16 cellular contexts compared by ENCODE assay signal in genomic region chr17:41772586-41773189, GRCh38. TPM values are rescaled to one million over a fixed set of nuclear protein-coding genes. Genes with fewer than 3 reads are reported as not detected.
DNase-seq lines count a peak whose midpoint lies in the region; ATAC-seq and TF ChIP-seq lines count a peak whose summit lies in the region.
"Had no signal": no experiment of that assay in that cellular context is flagged by ENCODE, and none has a peak within 500 bp of the region (broad histone marks: within the 10 kb centered on the region; RNA-seq: fewer than 3 reads in every experiment).

No MANE protein-coding gene starts in this region.

- peak overlapping the region; percentile 86 for H4K91ac ChIP-seq in IMR-90 (ENCODE audit: insufficient read depth, low read depth, low read length)

- TF ChIP-seq RAD21 in IMR-90 (IDR thresholded peaks at IDR 0.05; ENCODE audit: low read length): no peak

- peak overlapping the region; percentile 81 to 83 for H4K8ac ChIP-seq in IMR-90 (ENCODE audit: low read depth in 2 of 2, low read length in 2 of 2)

- no peak overlapping the region for H3K9ac ChIP-seq in IMR-90 (ENCODE audit: low read depth, low read length)

- peaks cover 48% of the 10 kb centered on the region for H3K36me3 ChIP-seq in IMR-90 (ENCODE audit: control insufficient read depth, insufficient read depth, low read length)
- peaks cover 45% of the 10 kb centered on the region for H3K36me3 ChIP-seq in lower lobe of right lung
- peaks cover 64% of the 10 kb centered on the region for H3K36me3 ChIP-seq in suprapubic skin
- H3K36me3 ChIP-seq: ovary had no signal

- peak overlapping the region; percentile 17 for H3K18ac ChIP-seq in IMR-90 (ENCODE audit: low read depth, low read length)

- H3K23ac ChIP-seq in IMR-90 (ENCODE audit: low read depth, low read length): peak overlapping the region; percentile 7; the same call in 1 of the 2 replicates

- H2BK20ac ChIP-seq in IMR-90 (ENCODE audit: low read depth, low read length): peak overlapping the region; percentile 82

- H4K20me1 ChIP-seq in IMR-90 (ENCODE audit: insufficient read depth, low read length): peaks cover 26% of the 10 kb centered on the region

- peak overlapping the region; percentile 70 for H3K14ac ChIP-seq in IMR-90 (replicated peaks; ENCODE audit: low read depth, low read length)

- peak overlapping the region; percentile 91 for H3K4ac ChIP-seq in IMR-90 (ENCODE audit: low read depth, low read length)

- dilution Hi-C loops in IMR-90 (cut with HindIII; ENCODE audit: low sequenced_read_pairs, unreplicated experiment): no loop called here

- no TSS peak for BruUV-seq in IMR-90 (replicated peaks; lab: Mats Ljungman, UMichigan)

- ATAC-seq in IMR-90 (ENCODE audit: low read depth) (no peak), lower lobe of right lung (no peak), GM21367 (IDR thresholded peaks at IDR 0.05; ENCODE audit: unreplicated experiment) (no peak)
- ATAC-seq: stimulated activated naive CD8-positive, alpha-beta T cell treated with anti-CD3 and anti-CD28 coated beads, Interleukin-15, amount 100 ng/mL, for 72 hours had no signal

- H3K9me3 ChIP-seq in IMR-90 (ENCODE audit: control insufficient read depth, insufficient read depth, low read length): no peaks in the 10 kb centered on the region
- H3K9me3 ChIP-seq in lower lobe of right lung: no peaks in the 10 kb centered on the region
- H3K9me3 ChIP-seq in suprapubic skin: no peaks in the 10 kb centered on the region
- H3K9me3 ChIP-seq: ovary had no signal

- H3K4me3 ChIP-seq in IMR-90 (ENCODE audit: insufficient read depth, low read depth, low read length) (no peak overlapping the region), coronary artery (no peak overlapping the region), lower lobe of right lung (no peak overlapping the region), suprapubic skin (peak overlapping the region; percentile 17)
- H3K4me3 ChIP-seq: ovary had no signal

- H3K4me1 ChIP-seq in IMR-90 (ENCODE audit: control insufficient read depth, insufficient read depth, low read length) (peaks cover 20% of the 10 kb centered on the region), lower lobe of right lung (peaks cover 62% of the 10 kb centered on the region), suprapubic skin (peaks cover 76% of the 10 kb centered on the region)

- peak overlapping the region; percentile 72 for H2AFZ ChIP-seq in IMR-90 (replicated peaks; ENCODE audit: low read length, poor library complexity)

- in situ Hi-C loops in IMR-90 (cut with MboI; ENCODE audit: low sequenced_read_pairs): no loop called here

- TF ChIP-seq EP300 in suprapubic skin (IDR thresholded peaks at IDR 0.05): no peak

- peak overlapping the region; percentile 94 for H2AK5ac ChIP-seq in IMR-90 (ENCODE audit: low read depth, low read length)

- peak overlapping the region; percentile 17 for H3K27ac ChIP-seq in IMR-90 (ENCODE audit: insufficient read depth, low read length)
- H3K27ac ChIP-seq in coronary artery: peak overlapping the region; percentile 26 to 39
- H3K27ac ChIP-seq in lower lobe of right lung: peak overlapping the region; percentile 46
- peak overlapping the region; percentile 83 for H3K27ac ChIP-seq in suprapubic skin
- H3K27ac ChIP-seq: ovary, WERI-Rb-1 had no signal

- CTCF ChIA-PET in IMR-90 (lab: Yijun Ruan, JAX): interaction anchor here (1.2 kb wide), 1 partner anchor 21 kb away, joined by 5 read pairs; no protein-coding TSS in a partner anchor

- no peak for DNase-seq in IMR-90
- DNase-seq in coronary artery (ENCODE audit: low spot score): no peak
- DNase-seq in lower lobe of right lung: no peak
- DNase-seq in suprapubic skin (ENCODE audit: low spot score in 2 of 2): no peak
- DNase-seq in SK-N-DZ (ENCODE audit: low spot score): no peak
- no peak for DNase-seq in NCI-H146 (lab: John Stamatoyannopoulos, UW)
- no peak for DNase-seq in NCI-H1417 (lab: John Stamatoyannopoulos, UW)
- DNase-seq: COR-L47; immature natural killer cell; NCI-H524 treated with DMSO at 0.1 percent for 48 hours; stimulated activated CD4-positive, alpha-beta T cell treated with anti-CD3 and anti-CD28 coated beads, Interleukin-2, amount 100 ng/mL, for 48 hours; stimulated activated naive CD8-positive, alpha-beta T cell treated with anti-CD3 and anti-CD28 coated beads, Interleukin-15, amount 100 ng/mL, for 72 hours; WERI-Rb-1 had no signal

- peak overlapping the region; percentile 4; the same call in 1 of the 2 replicates for H3K4me2 ChIP-seq in IMR-90 (ENCODE audit: low read depth, low read length)

- TF ChIP-seq CTCF in IMR-90 (conservative IDR thresholded peaks at IDR 0.05; ENCODE audit: low read depth, low read length): no peak
- TF ChIP-seq CTCF in coronary artery (IDR thresholded peaks at IDR 0.05): no peak
- no peak for TF ChIP-seq CTCF in lower lobe of right lung (IDR thresholded peaks at IDR 0.05)
- TF ChIP-seq CTCF in suprapubic skin (IDR thresholded peaks at IDR 0.05): no peak

- 95% methylated on average over 6 of the region's 19 CpGs; no CpG with 5 or more reads in 1 of the 2 experiments for WGBS in IMR-90 (ENCODE audit: extremely low coverage in 2 of 2, insufficient read length in 1 of 2), 2 experiments
- WGBS in suprapubic skin: 61% methylated on average over 12 of the region's 19 CpGs

- peaks cover 21% of the 10 kb centered on the region for H3K9me1 ChIP-seq in IMR-90 (ENCODE audit: insufficient read depth, low read length)

- TF ChIP-seq POLR2A in IMR-90 (IDR thresholded peaks at IDR 0.05; ENCODE audit: low read depth, low read length): no peak
- TF ChIP-seq POLR2A in suprapubic skin (IDR thresholded peaks at IDR 0.05): no peak

- H2BK120ac ChIP-seq in IMR-90 (ENCODE audit: low read depth, low read length): peak overlapping the region; percentile 75

- intact Hi-C loops in IMR-90 (cut with micrococcal nuclease): no loop called here
- intact Hi-C loops in lower lobe of right lung (cut with DNase I): no loop called here

- H2BK5ac ChIP-seq in IMR-90 (ENCODE audit: low read depth, low read length, poor library complexity, severe bottlenecking): peak overlapping the region; percentile 49

- POLR2A ChIA-PET in IMR-90 (lab: Charles Lee; ENCODE audit: unreplicated experiment): interaction anchor here (1.3 kb wide), 1 partner anchor 14 kb away, joined by 3 read pairs; the partner anchor contains the start of gene JUP

- no peak overlapping the region for H3K56ac ChIP-seq in IMR-90 (ENCODE audit: extremely low read depth, insufficient read depth, low read length)

- peak overlapping the region; percentile 60 for H2AK9ac ChIP-seq in IMR-90 (replicated peaks; ENCODE audit: low read depth, low read length, poor library complexity)

- H4K5ac ChIP-seq in IMR-90 (ENCODE audit: low read depth, low read length): peak overlapping the region; percentile 26

- H3K27me3 ChIP-seq in IMR-90 (ENCODE audit: control insufficient read depth, insufficient read depth, low read length): no peaks in the 10 kb centered on the region
- no peaks in the 10 kb centered on the region for H3K27me3 ChIP-seq in lower lobe of right lung (ENCODE audit: low read depth)
- no peaks in the 10 kb centered on the region for H3K27me3 ChIP-seq in suprapubic skin
- H3K27me3 ChIP-seq: ovary had no signal

- H3K79me1 ChIP-seq in IMR-90 (ENCODE audit: low read depth in 1 of 2, low read length in 2 of 2): peaks cover 14 to 49% of the 10 kb centered on the region in 2 experiments; a peak in 3 of 4 replicates

- peak overlapping the region; percentile 86; the same call in 2 of the 3 replicates for H2BK15ac ChIP-seq in IMR-90 (ENCODE audit: low read depth, low read length)

TF ChIP-seq in IMR-90, 13 proteins besides CTCF, POLR2A, EP300 and RAD21 (continues in another document):
- TF ChIP-seq MAFK (IDR thresholded peaks at IDR 0.05; ENCODE audit: low read depth, low read length): no peak
- TF ChIP-seq CEBPB (IDR thresholded peaks at IDR 0.05; ENCODE audit: low read depth, low read length): no peak

RNA-seq across cellular contexts. Expression of gene JUP, which starts 13.8 kb away (rescaled TPM):
- total RNA-seq in IMR-90 (2012; rRNA removed) (12.9 and 14.7 TPM in 2 replicates), lower lobe of right lung (92.5 TPM), suprapubic skin (1,000 to 10,000 TPM; 1,107 to 2,369 (median 1,992) TPM)
- polyA plus RNA-seq in IMR-90 (2012; rRNA removed): 27.3 and 28.4 TPM in 2 replicates
- 14.0 and 35.6 TPM in 2 replicates for polyA plus RNA-seq in IMR-90 (2012; cell fraction: cytosol; rRNA removed)
- polyA plus RNA-seq in IMR-90 (2012; cell fraction: nucleus; rRNA removed; ENCODE audit: low replicate concordance): 17.9 and 32.0 TPM in 2 replicates
- polyA plus RNA-seq in SK-N-DZ (2014; cell fraction: cytosol; rRNA removed): 64.7 and 70.1 TPM in 2 replicates
- polyA plus RNA-seq in SK-N-DZ (2014; cell fraction: nucleus; rRNA removed): 33.6 and 34.5 TPM in 2 replicates

RNA-seq across cellular contexts. Expression of gene HAP1, which starts 38.2 kb away (rescaled TPM):
- under 0.01 TPM in 1 of 2 replicates, not detected in the other for total RNA-seq in IMR-90 (2012; rRNA removed)
- 0.09 and 0.11 TPM in 2 replicates for polyA plus RNA-seq in IMR-90 (2012; rRNA removed)
- polyA plus RNA-seq in IMR-90 (2012; cell fraction: cytosol; rRNA removed): 0.02 and 0.03 TPM in 2 replicates
- 1.1 and 1.3 TPM in 2 replicates for polyA plus RNA-seq in IMR-90 (2012; cell fraction: nucleus; rRNA removed; ENCODE audit: low replicate concordance)
- 0.62 TPM for total RNA-seq in lower lobe of right lung
- 1 to 10 TPM; 1.0 to 9.3 (median 1.2) TPM for total RNA-seq in suprapubic skin
- 0.02 and 0.29 TPM in 2 replicates for polyA plus RNA-seq in SK-N-DZ (2014; cell fraction: cytosol; rRNA removed)
- polyA plus RNA-seq in SK-N-DZ (2014; cell fraction: nucleus; rRNA removed): 0.22 and 0.57 TPM in 2 replicates
- polyA plus RNA-seq: aorta, immature natural killer cell had no signal

RNA-seq across cellular contexts. Expression of gene P3H4, which starts 39.1 kb away (rescaled TPM):
- total RNA-seq in IMR-90 (2012; rRNA removed) (21.5 and 22.2 TPM in 2 replicates), lower lobe of right lung (9.2 TPM), suprapubic skin (10 to 100 TPM in 1 of 4 donors, 1 to 10 TPM in 3; 8.5 to 18.6 (median 9.2) TPM)
- 66.7 and 76.9 TPM in 2 replicates for polyA plus RNA-seq in IMR-90 (2012; rRNA removed)
- polyA plus RNA-seq in IMR-90 (2012; cell fraction: cytosol; rRNA removed): 97.5 and 103 TPM in 2 replicates
- polyA plus RNA-seq in IMR-90 (2012; cell fraction: nucleus; rRNA removed; ENCODE audit: low replicate concordance): 24.6 and 46.5 TPM in 2 replicates
- polyA plus RNA-seq in SK-N-DZ (2014; cell fraction: cytosol; rRNA removed): 52.8 and 71.4 TPM in 2 replicates
- 25.9 and 29.5 TPM in 2 replicates for polyA plus RNA-seq in SK-N-DZ (2014; cell fraction: nucleus; rRNA removed)

RNA-seq across cellular contexts. Expression of gene FKBP10, which starts 40.1 kb away (rescaled TPM):
- total RNA-seq in IMR-90 (2012; rRNA removed) (156 and 170 TPM in 2 replicates), lower lobe of right lung (27.4 TPM), suprapubic skin (10 to 100 TPM; 11.7 to 14.8 (median 12.4) TPM)
- 984 and 1,083 TPM in 2 replicates for polyA plus RNA-seq in IMR-90 (2012; rRNA removed)
- 808 and 968 TPM in 2 replicates for polyA plus RNA-seq in IMR-90 (2012; cell fraction: cytosol; rRNA removed)
- 1,533 and 3,276 TPM in 2 replicates for polyA plus RNA-seq in IMR-90 (2012; cell fraction: nucleus; rRNA removed; ENCODE audit: low replicate concordance)
- 187 and 210 TPM in 2 replicates for polyA plus RNA-seq in SK-N-DZ (2014; cell fraction: cytosol; rRNA removed)
- polyA plus RNA-seq in SK-N-DZ (2014; cell fraction: nucleus; rRNA removed): 724 and 744 TPM in 2 replicates

Comparison
In these comparisons a context has a peak if more than half of its experiments do, and no peak if none do; other contexts are left out.
1. H3K27ac ChIP-seq: peak in every context shown above with its lines; median percentile 83 in suprapubic skin; 46 in lower lobe of right lung; 32 in coronary artery; 17 in IMR-90.
2. RNA of gene JUP, which starts 13.8 kb away (total RNA-seq): 1,107 to 2,369 TPM in suprapubic skin; 92.5 TPM in lower lobe of right lung (single experiment) and 12.9 to 14.7 TPM in IMR-90; every median in the first group is over 10 times any median in the second.